Comparison of ENCODE assay signal across 15 cellular contexts in genomic region chr2:113056501-113056900, GRCh38. TPM values are rescaled to one million over a fixed set of nuclear protein-coding genes. Genes with fewer than 3 reads are reported as not detected.
"Had no signal": no experiment of that assay in that cellular context is flagged by ENCODE, and none has a peak within 500 bp of the region (broad histone marks: within the 10 kb centered on the region; RNA-seq: fewer than 3 reads in every experiment).

No MANE protein-coding gene starts in this region.

- H3K4me3 Mint-ChIP-seq: dendritic cell treated with granulocyte-macrophage colony-stimulating factor and Interleukin-4, amounts not matched to agents 40 ng/mL and 50 ng/mL, for 4 days; immature natural killer cell; nephron had no signal

- H3K36me3 Mint-ChIP-seq: immature natural killer cell had no signal

- ATAC-seq: upper lobe of right lung had no signal

- H3K27ac Mint-ChIP-seq: dendritic cell treated with granulocyte-macrophage colony-stimulating factor and Interleukin-4, amounts not matched to agents 40 ng/mL and 50 ng/mL, for 4 days; immature natural killer cell; nephron had no signal

- DNase-seq: activated CD4-positive, alpha-beta T cell treated with anti-CD3 and anti-CD28 coated beads, Interleukin-2, amount 50 U/mL, for 4 hours; aorta; effector memory CD4-positive, alpha-beta T cell; immature natural killer cell; nucleus accumbens; stomach; testis; upper lobe of right lung had no signal

- H3K9me3 ChIP-seq: testis, upper lobe of right lung had no signal

- H3K4me1 Mint-ChIP-seq: nephron had no signal

- H3K36me3 ChIP-seq: stomach, upper lobe of right lung had no signal

- H3K27ac ChIP-seq: stomach, testis, upper lobe of right lung had no signal

- H3K4me1 ChIP-seq: stomach, testis, upper lobe of right lung had no signal

- H3K4me3 ChIP-seq: stomach, testis, upper lobe of right lung had no signal

- H3K27me3 ChIP-seq: stomach, testis, upper lobe of right lung had no signal

RNA-seq across cellular contexts. Expression of gene IL36RN, which starts 2.5 kb away (rescaled TPM):
- total RNA-seq: aorta, fibroblast of lung, frontal cortex, posterior vena cava, skeletal muscle tissue, stomach, testis, upper lobe of right lung had no signal
- polyA plus RNA-seq: aorta, fibroblast of lung, immature natural killer cell had no signal

RNA-seq across cellular contexts. Expression of gene IL36B, which starts 3.8 kb away (rescaled TPM):
- total RNA-seq: aorta, fibroblast of lung, frontal cortex, posterior vena cava, skeletal muscle tissue, stomach, testis, upper lobe of right lung had no signal
- polyA plus RNA-seq: aorta, fibroblast of lung, immature natural killer cell, stomach had no signal

RNA-seq across cellular contexts. Expression of gene IL1F10, which starts 11.3 kb away (rescaled TPM):
- total RNA-seq: aorta, fibroblast of lung, frontal cortex, posterior vena cava, skeletal muscle tissue, stomach, upper lobe of right lung had no signal
- polyA plus RNA-seq: aorta, fibroblast of lung, immature natural killer cell, stomach had no signal

RNA-seq across cellular contexts. Expression of gene IL36A, which starts 51.2 kb away (rescaled TPM):
- total RNA-seq: aorta, fibroblast of lung, frontal cortex, lower leg skin, posterior vena cava, skeletal muscle tissue, stomach, testis, upper lobe of right lung had no signal
- polyA plus RNA-seq: aorta, fibroblast of lung, immature natural killer cell had no signal
